Comparison of ENCODE assay signal across 8 cellular contexts in the genomic region with DNA sequence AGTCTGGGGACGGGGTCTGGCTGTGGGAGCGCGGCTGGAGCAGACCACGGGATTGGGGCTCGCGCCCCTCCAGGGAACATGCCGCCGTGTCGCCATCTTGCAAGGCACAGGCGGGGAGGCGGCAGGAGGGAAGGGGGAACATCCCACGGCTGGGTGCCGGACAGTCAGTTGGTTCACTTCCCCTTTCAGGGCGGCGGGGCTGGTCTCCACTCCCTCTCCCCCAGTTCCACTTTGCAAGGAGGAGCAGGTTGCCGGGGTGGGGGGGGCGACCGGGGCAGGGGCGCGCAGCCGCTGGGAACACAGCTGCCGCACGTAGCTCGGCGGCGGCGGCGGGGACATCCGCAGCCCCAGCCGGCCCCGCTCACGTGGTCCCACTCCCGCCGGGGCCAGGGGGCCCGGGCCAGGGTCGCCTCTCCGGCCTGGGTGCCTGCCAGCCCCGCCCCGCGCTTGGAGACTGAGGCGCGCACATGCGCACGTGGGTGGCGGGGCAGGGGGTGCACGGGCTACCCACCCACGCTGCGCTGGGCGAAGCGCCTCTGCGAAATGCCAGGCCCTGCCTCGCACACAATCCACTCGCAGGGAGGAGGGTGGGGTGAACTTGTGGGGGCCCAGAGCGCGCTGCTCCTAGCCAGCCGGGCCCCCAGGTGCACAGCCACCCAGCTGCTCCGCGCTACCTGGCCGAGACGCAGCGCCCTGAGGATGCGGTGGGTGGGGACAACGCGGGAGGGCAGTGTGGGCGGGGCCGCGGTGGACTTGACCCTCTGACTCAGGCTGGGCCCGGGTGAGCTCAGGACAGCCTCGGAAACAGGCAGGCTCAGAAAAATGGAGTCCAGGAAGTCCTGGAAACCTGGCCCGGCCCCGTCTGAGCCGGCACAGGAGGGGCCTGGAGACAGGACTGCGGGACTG. TPM values are rescaled to one million over a fixed set of nuclear protein-coding genes. Genes with fewer than 3 reads are reported as not detected.
DNase-seq lines count a peak whose midpoint lies in the region; ATAC-seq, FAIRE-seq and TF ChIP-seq lines count a peak whose summit lies in the region.

No MANE protein-coding gene starts in this region.

- H3K27ac ChIP-seq in muscle layer of duodenum (ENCODE audit: low read length) (peak overlapping the region; percentile 92), tibial artery (peak overlapping the region; percentile 27)

- TF ChIP-seq POLR2A in GM12891 (IDR thresholded peaks at IDR 0.05; ENCODE audit: low read depth, low read length): no peak

- no peak for ATAC-seq in HG03469 (IDR thresholded peaks at IDR 0.05; ENCODE audit: unreplicated experiment)

- no peaks in the 10 kb centered on the region for H3K9me3 ChIP-seq in muscle layer of duodenum (ENCODE audit: control insufficient read depth in 1 of 2, low read length in 2 of 2)
- H3K9me3 ChIP-seq in tibial artery: no peaks in the 10 kb centered on the region

- H3K36me3 ChIP-seq in muscle layer of duodenum (ENCODE audit: control insufficient read depth in 1 of 2, insufficient read depth in 2 of 2, low read length in 2 of 2) (no peaks in the 10 kb centered on the region), tibial artery (peaks cover 0 to 7% (median 0%) of the 10 kb centered on the region in 3 donors)

- H3K27me3 ChIP-seq in muscle layer of duodenum (ENCODE audit: low read depth, low read length) (no peaks in the 10 kb centered on the region), tibial artery (peaks cover 0 to 3% of the 10 kb centered on the region in 2 donors)

- DNase-seq in GM12891 (ENCODE audit: insufficient read length, low spot score) (peak; percentile 80), NAMALWA (ENCODE audit: low spot score) (peak; percentile 83), activated T-cell treated with anti-CD3 and anti-CD28 coated beads for 4 hours (peak; percentile 52), fibroblast of gingiva (ENCODE audit: low read depth) (peak; percentile 72), tibial artery (peak; percentile 76 to 89), NCI-H1436 treated with DMSO at 0.1 percent for 48 hours (lab: John Stamatoyannopoulos, UW) (no peak)

- peak; percentile 87 for FAIRE-seq in GM12891 (lab: Jason Lieb, UNC)

- no peak for TF ChIP-seq CTCF in tibial artery (IDR thresholded peaks at IDR 0.05)

- intact Hi-C loops in tibial artery (cut with DNase I; ENCODE audit: low total_unique reads): no loop called here

- H3K4me3 ChIP-seq in muscle layer of duodenum (ENCODE audit: low read depth in 1 of 2, low read length in 2 of 2): peak overlapping the region; percentile 46 to 66
- peak overlapping the region; percentile 27 to 49 for H3K4me3 ChIP-seq in tibial artery

- H3K4me1 ChIP-seq in muscle layer of duodenum (ENCODE audit: control insufficient read depth in 1 of 2, insufficient read depth in 2 of 2, low read length in 2 of 2) (peaks cover 21 to 98% of the 10 kb centered on the region in 2 donors), tibial artery (peaks cover 0 to 85% (median 50%) of the 10 kb centered on the region in 4 donors)

TF ChIP-seq in GM12891, 5 proteins besides CTCF, POLR2A, EP300 and RAD21:
- no peak for TF ChIP-seq PAX5 (IDR thresholded peaks at IDR 0.05; ENCODE audit: insufficient read depth, low read length, severe bottlenecking)
- peak; percentile 92 for TF ChIP-seq SPI1 (IDR thresholded peaks at IDR 0.05; ENCODE audit: low read depth, low read length)
- 0 out of 2 replicates have a peak, but pooled peaks have one; percentile 20 for TF ChIP-seq TAF1 (IDR thresholded peaks at IDR 0.05; ENCODE audit: low read depth, low read length)
- TF ChIP-seq POLR2AphosphoS5 (IDR thresholded peaks at IDR 0.05; ENCODE audit: low read depth, low read length): no peak
- TF ChIP-seq POU2F2 (IDR thresholded peaks at IDR 0.05; ENCODE audit: low read depth, low read length): no peak

RNA-seq across cellular contexts. Expression of a gene that starts 6.4 kb away (rescaled TPM):
- 9.1 TPM for polyA plus RNA-seq in GM12891 (2012; ENCODE audit: low read depth, missing spikeins)

RNA-seq across cellular contexts. Expression of a gene that starts 8.7 kb away (rescaled TPM):
- 19.7 TPM for polyA plus RNA-seq in GM12891 (2012; ENCODE audit: low read depth, missing spikeins)

RNA-seq across cellular contexts. Expression of a gene that starts 28.3 kb away (rescaled TPM):
- polyA plus RNA-seq in GM12891 (2012; ENCODE audit: low read depth, missing spikeins): 35.6 TPM

RNA-seq across cellular contexts. Expression of a gene that starts 44.9 kb away (rescaled TPM):
- 0.86 TPM for polyA plus RNA-seq in GM12891 (2012; ENCODE audit: low read depth, missing spikeins)

RNA-seq across cellular contexts. Expression of a gene that starts 48.2 kb away (rescaled TPM):
- 3.9 TPM for polyA plus RNA-seq in GM12891 (2012; ENCODE audit: low read depth, missing spikeins)
